Comparison of ENCODE assay signal across 1 cellular context in genomic region chr12:47812797-47813490, GRCh38.
A peak's percentile ranks its signal among the peaks of the same experiment; 100 is the strongest.
TF ChIP-seq lines count a peak whose summit lies in the region.

No MANE protein-coding gene starts in this region.

TF ChIP-seq in HEK293, 187 proteins besides CTCF, POLR2A, EP300 and RAD21 (continued from another document):
- no peak for TF ChIP-seq PRDM6 (tag by site-specific recombination; IDR thresholded peaks at IDR 0.05)
- TF ChIP-seq ZNF37A (tag by site-specific recombination; IDR thresholded peaks at IDR 0.05), result no peak
- TF ChIP-seq ZNF18 (tag by site-specific recombination; IDR thresholded peaks at IDR 0.05), result no peak; the same call in 1 of the 2 replicates
- no peak for TF ChIP-seq ZNF214 (tag by site-specific recombination; IDR thresholded peaks at IDR 0.05; ENCODE audit: borderline replicate concordance)
- no peak for TF ChIP-seq ZNF747 (tag by site-specific recombination; IDR thresholded peaks at IDR 0.05)
- no peak for TF ChIP-seq ZNF112 (tag by site-specific recombination; IDR thresholded peaks at IDR 0.05)
- TF ChIP-seq ZBTB17 (tag by site-specific recombination; IDR thresholded peaks at IDR 0.05), result peak; percentile 34; the same call in 1 of the 2 replicates
- no peak for TF ChIP-seq ZSCAN30 (tag by site-specific recombination; IDR thresholded peaks at IDR 0.05)
- TF ChIP-seq ZNF549 (tag by site-specific recombination; IDR thresholded peaks at IDR 0.05), result no peak
- TF ChIP-seq ZNF701 (tag by site-specific recombination; IDR thresholded peaks at IDR 0.05), result no peak
- TF ChIP-seq, protein P1, sequence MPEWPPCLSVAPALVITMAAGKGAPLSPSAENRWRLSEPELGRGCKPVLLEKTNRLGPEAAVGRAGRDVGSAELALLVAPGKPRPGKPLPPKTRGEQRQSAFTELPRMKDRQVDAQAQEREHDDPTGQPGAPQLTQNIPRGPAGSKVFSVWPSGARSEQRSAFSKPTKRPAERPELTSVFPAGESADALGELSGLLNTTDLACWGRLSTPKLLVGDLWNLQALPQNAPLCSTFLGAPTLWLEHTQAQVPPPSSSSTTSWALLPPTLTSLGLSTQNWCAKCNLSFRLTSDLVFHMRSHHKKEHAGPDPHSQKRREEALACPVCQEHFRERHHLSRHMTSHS (tag by site-specific recombination; IDR thresholded peaks at IDR 0.05), result no peak
- TF ChIP-seq ZNF121 (tag by site-specific recombination; IDR thresholded peaks at IDR 0.05), result no peak
- TF ChIP-seq, protein P2, sequence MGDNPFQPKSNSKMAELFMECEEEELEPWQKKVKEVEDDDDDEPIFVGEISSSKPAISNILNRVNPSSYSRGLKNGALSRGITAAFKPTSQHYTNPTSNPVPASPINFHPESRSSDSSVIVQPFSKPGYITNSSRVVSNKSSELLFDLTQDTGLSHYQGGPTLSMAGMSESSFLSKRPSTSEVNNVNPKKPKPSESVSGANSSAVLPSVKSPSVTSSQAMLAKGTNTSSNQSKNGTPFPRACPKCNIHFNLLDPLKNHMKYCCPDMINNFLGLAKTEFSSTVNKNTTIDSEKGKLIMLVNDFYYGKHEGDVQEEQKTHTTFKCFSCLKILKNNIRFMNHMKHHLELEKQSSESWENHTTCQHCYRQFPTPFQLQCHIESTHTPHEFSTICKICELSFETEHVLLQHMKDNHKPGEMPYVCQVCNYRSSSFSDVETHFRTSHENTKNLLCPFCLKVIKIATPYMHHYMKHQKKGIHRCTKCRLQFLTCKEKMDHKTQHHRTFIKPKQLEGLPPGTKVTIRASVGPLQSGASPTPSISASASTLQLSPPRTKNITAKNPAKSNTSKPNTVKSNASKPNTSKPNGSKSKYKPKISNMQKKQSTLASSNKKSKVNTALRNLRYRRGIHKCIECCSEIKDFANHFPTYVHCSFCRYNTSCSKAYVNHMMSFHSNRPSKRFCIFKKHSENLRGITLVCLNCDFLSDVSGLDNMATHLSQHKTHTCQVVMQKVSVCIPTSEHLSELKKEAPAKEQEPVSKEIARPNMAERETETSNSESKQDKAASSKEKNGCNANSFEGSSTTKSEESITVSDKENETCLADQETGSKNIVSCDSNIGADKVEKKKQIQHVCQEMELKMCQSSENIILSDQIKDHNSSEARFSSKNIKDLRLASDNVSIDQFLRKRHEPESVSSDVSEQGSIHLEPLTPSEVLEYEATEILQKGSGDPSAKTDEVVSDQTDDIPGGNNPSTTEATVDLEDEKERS (tag by site-specific recombination; IDR thresholded peaks at IDR 0.05), result no peak
- no peak for TF ChIP-seq ZNF544 (tag by site-specific recombination; IDR thresholded peaks at IDR 0.05)
- TF ChIP-seq, protein P3, sequence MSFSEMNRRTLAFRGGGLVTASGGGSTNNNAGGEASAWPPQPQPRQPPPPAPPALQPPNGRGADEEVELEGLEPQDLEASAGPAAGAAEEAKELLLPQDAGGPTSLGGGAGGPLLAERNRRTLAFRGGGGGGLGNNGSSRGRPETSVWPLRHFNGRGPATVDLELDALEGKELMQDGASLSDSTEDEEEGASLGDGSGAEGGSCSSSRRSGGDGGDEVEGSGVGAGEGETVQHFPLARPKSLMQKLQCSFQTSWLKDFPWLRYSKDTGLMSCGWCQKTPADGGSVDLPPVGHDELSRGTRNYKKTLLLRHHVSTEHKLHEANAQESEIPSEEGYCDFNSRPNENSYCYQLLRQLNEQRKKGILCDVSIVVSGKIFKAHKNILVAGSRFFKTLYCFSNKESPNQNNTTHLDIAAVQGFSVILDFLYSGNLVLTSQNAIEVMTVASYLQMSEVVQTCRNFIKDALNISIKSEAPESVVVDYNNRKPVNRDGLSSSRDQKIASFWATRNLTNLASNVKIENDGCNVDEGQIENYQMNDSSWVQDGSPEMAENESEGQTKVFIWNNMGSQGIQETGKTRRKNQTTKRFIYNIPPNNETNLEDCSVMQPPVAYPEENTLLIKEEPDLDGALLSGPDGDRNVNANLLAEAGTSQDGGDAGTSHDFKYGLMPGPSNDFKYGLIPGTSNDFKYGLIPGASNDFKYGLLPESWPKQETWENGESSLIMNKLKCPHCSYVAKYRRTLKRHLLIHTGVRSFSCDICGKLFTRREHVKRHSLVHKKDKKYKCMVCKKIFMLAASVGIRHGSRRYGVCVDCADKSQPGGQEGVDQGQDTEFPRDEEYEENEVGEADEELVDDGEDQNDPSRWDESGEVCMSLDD (tag by site-specific recombination; IDR thresholded peaks at IDR 0.05), result peak; percentile 54; the same call in 1 of the 2 replicates
- TF ChIP-seq ZNF19 (tag by site-specific recombination; IDR thresholded peaks at IDR 0.05; ENCODE audit: low read depth), result no peak
- peak; percentile 13; the same call in 1 of the 2 replicates for TF ChIP-seq ZNF341 (tag by site-specific recombination; IDR thresholded peaks at IDR 0.05; ENCODE audit: low read depth)
- TF ChIP-seq BCL11A (tag by site-specific recombination; IDR thresholded peaks at IDR 0.05; ENCODE audit: low read depth), result no peak
- TF ChIP-seq ZNF558 (tag by site-specific recombination; IDR thresholded peaks at IDR 0.05), result no peak
- TF ChIP-seq ZBTB48 (tag by site-specific recombination; IDR thresholded peaks at IDR 0.05), result no peak
- TF ChIP-seq KLF8 (tag by site-specific recombination; IDR thresholded peaks at IDR 0.05), result 0 out of 2 replicates have a peak, but pooled peaks have one; percentile 23
- TF ChIP-seq ZBTB8A (tag by site-specific recombination; IDR thresholded peaks at IDR 0.05), result peak; percentile 52; the same call in 1 of the 2 replicates
- TF ChIP-seq ZNF791 (tag by site-specific recombination; IDR thresholded peaks at IDR 0.05), result no peak
- no peak for TF ChIP-seq ZNF174 (tag by site-specific recombination; IDR thresholded peaks at IDR 0.05)
- no peak for TF ChIP-seq ZNF426 (tag by site-specific recombination; IDR thresholded peaks at IDR 0.05)
- TF ChIP-seq KLF9 (tag by site-specific recombination; IDR thresholded peaks at IDR 0.05; ENCODE audit: low read depth), result peak; percentile 68; the same call in 1 of the 2 replicates
- no peak for TF ChIP-seq HOXA7 (CRISPR knock-in tag; IDR thresholded peaks at IDR 0.05; ENCODE audit: borderline replicate concordance)
- TF ChIP-seq ZNF623 (tag by site-specific recombination; IDR thresholded peaks at IDR 0.05), result no peak
- no peak for TF ChIP-seq GLI4 (tag by site-specific recombination; IDR thresholded peaks at IDR 0.05)
- TF ChIP-seq, protein P4, sequence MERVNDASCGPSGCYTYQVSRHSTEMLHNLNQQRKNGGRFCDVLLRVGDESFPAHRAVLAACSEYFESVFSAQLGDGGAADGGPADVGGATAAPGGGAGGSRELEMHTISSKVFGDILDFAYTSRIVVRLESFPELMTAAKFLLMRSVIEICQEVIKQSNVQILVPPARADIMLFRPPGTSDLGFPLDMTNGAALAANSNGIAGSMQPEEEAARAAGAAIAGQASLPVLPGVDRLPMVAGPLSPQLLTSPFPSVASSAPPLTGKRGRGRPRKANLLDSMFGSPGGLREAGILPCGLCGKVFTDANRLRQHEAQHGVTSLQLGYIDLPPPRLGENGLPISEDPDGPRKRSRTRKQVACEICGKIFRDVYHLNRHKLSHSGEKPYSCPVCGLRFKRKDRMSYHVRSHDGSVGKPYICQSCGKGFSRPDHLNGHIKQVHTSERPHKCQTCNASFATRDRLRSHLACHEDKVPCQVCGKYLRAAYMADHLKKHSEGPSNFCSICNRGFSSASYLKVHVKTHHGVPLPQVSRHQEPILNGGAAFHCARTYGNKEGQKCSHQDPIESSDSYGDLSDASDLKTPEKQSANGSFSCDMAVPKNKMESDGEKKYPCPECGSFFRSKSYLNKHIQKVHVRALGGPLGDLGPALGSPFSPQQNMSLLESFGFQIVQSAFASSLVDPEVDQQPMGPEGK (tag by site-specific recombination; IDR thresholded peaks at IDR 0.05), result peak; percentile 95
- TF ChIP-seq ZNF266 (tag by site-specific recombination; IDR thresholded peaks at IDR 0.05; ENCODE audit: low read depth), result no peak
- TF ChIP-seq ZBTB49 (tag by site-specific recombination; IDR thresholded peaks at IDR 0.05; ENCODE audit: low read depth), result no peak
- no peak for TF ChIP-seq ZFP37 (tag by site-specific recombination; IDR thresholded peaks at IDR 0.05)
- no peak for TF ChIP-seq ZNF596 (tag by site-specific recombination; IDR thresholded peaks at IDR 0.05)
- TF ChIP-seq, protein P5, sequence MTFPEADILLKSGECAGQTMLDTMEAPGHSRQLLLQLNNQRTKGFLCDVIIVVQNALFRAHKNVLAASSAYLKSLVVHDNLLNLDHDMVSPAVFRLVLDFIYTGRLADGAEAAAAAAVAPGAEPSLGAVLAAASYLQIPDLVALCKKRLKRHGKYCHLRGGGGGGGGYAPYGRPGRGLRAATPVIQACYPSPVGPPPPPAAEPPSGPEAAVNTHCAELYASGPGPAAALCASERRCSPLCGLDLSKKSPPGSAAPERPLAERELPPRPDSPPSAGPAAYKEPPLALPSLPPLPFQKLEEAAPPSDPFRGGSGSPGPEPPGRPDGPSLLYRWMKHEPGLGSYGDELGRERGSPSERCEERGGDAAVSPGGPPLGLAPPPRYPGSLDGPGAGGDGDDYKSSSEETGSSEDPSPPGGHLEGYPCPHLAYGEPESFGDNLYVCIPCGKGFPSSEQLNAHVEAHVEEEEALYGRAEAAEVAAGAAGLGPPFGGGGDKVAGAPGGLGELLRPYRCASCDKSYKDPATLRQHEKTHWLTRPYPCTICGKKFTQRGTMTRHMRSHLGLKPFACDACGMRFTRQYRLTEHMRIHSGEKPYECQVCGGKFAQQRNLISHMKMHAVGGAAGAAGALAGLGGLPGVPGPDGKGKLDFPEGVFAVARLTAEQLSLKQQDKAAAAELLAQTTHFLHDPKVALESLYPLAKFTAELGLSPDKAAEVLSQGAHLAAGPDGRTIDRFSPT (tag by site-specific recombination; IDR thresholded peaks at IDR 0.05), result peak; percentile 75; the same call in 1 of the 2 replicates
- no peak for TF ChIP-seq ZNF707 (tag by site-specific recombination; IDR thresholded peaks at IDR 0.05)
- TF ChIP-seq ZNF2 (tag by site-specific recombination; IDR thresholded peaks at IDR 0.05), result no peak
